In the genomic region with DNA sequence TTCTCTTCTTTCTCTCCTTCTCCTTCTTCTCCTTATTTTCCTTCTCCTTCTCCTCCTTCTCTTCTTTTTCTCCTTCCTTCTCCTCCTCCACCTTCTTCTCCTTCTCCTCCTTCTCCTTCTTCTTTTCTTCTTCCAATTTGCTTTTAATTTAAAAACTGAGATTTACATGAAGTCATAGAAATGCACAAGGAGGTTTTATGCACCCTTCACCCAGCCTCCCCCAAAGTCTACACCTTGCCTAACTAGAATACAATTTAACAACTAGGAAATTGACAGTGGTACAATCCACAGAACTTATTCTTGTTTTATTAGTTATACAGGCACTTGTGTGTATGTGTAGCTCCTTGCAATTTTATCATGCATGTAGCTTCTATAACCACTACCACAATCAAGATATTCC, we compare ENCODE assay signal across 27 cellular contexts.
"Had no signal": no experiment of that assay in that cellular context is flagged by ENCODE, and none has a peak within 500 bp of the region (broad histone marks: within the 10 kb centered on the region; RNA-seq: fewer than 3 reads in every experiment).

No MANE protein-coding gene starts in this region.

- H3K4me3 ChIP-seq: colonic mucosa, coronary artery, dorsolateral prefrontal cortex, esophagus muscularis mucosa, esophagus squamous epithelium, gastrocnemius medialis, gastroesophageal sphincter, heart left ventricle, heart right ventricle had no signal

- H3K36me3 ChIP-seq: colonic mucosa, esophagus muscularis mucosa, esophagus squamous epithelium, gastrocnemius medialis, gastroesophageal sphincter, heart left ventricle, heart right ventricle had no signal

- H3K27me3 ChIP-seq: colonic mucosa, dorsolateral prefrontal cortex, esophagus muscularis mucosa, esophagus squamous epithelium, foreskin keratinocyte, gastrocnemius medialis, gastroesophageal sphincter, heart left ventricle, heart right ventricle had no signal

- H3K27ac ChIP-seq: colonic mucosa, coronary artery, dorsolateral prefrontal cortex, epithelial cell of prostate, esophagus muscularis mucosa, esophagus squamous epithelium, foreskin keratinocyte, gastrocnemius medialis, gastroesophageal sphincter, heart left ventricle, heart right ventricle had no signal

- H3K4me1 ChIP-seq: colonic mucosa, esophagus muscularis mucosa, esophagus squamous epithelium, foreskin keratinocyte, gastrocnemius medialis, gastroesophageal sphincter, heart left ventricle, heart right ventricle had no signal

- H3K9me3 ChIP-seq: colonic mucosa, esophagus muscularis mucosa, esophagus squamous epithelium, gastrocnemius medialis had no signal

- ATAC-seq: effector memory CD8-positive, alpha-beta T cell; esophagus mucosa; foreskin keratinocyte; gastrocnemius medialis; gastroesophageal sphincter; heart left ventricle; heart right ventricle had no signal

- FAIRE-seq: colon, endometrium, endothelial cell of umbilical vein, frontal cortex had no signal

- DNase-seq: colonic mucosa; dermis blood vessel endothelial cell; dorsolateral prefrontal cortex; effector CD4-positive, alpha-beta T cell; effector CD8-positive, alpha-beta T cell; effector memory CD4-positive, alpha-beta T cell; effector memory CD8-positive, alpha-beta T cell; endodermal cell; erythroblast; esophagus squamous epithelium; foreskin fibroblast; foreskin keratinocyte; foreskin melanocyte; gastrocnemius medialis; glutamatergic neuron; head of caudate nucleus; heart left ventricle; heart right ventricle had no signal
